7 cellular contexts compared by ENCODE assay signal in the genomic region with DNA sequence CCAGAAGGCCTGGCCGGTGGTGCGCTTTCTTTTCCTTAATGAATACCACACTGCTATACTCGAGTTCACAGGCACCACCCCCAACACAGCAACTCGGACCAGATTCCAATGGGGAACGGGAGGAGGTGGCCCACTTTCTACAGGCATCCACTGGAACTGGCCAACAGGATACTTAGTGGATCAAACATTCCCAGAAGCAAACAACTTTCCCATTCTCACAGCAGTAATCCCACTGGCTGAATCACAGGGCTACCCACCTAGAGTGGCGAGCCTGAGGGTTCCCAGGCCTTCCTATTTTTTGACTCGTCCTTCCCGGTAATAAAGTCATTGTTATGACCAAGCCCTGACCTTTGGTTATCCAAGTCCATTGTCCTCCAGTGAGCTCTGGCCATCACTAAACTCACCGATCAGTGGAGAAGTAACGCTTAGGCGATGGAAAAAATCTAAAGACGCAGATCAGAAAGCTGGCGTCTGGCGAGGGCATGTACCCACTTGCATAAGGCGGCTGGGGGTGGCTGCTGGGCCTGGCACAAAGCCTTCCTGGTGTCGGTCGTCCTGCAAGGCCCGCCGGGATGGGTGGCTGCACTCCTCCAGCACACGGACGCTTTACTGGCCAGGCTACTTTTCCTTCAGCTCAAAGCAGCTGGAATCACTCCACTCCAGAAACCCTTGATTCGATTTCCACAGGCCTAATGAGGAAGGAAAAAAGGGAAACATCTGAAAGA. TPM values are rescaled to one million over a fixed set of nuclear protein-coding genes. Genes with fewer than 3 reads are reported as not detected.
DNase-seq lines count a peak whose midpoint lies in the region; ATAC-seq, FAIRE-seq and TF ChIP-seq lines count a peak whose summit lies in the region.

No MANE protein-coding gene starts in this region.

- no peak for ATAC-seq in stimulated activated memory B cell treated with anti-CD40 and anti-IgM and Interleukin-4, amounts not matched to agents 10 μg/mL and 1 μg/mL and 100 μg/mL, for 72 hours
- ATAC-seq in HG02642 (IDR thresholded peaks at IDR 0.05; ENCODE audit: poor library complexity, unreplicated experiment), result no peak

- H3K4me3 ChIP-seq in HUES64 (ENCODE audit: low read length) (peak overlapping the region; percentile 81), adrenal gland (peak overlapping the region in 2 of 4 donors; percentile 73 to 92), iPS-20b (ENCODE audit: low read length) (peak overlapping the region; percentile 59)

- H3K27me3 Mint-ChIP-seq in stimulated activated memory B cell treated with anti-CD40 and anti-IgM and Interleukin-4, amounts not matched to agents 10 μg/mL and 1 μg/mL and 100 μg/mL, for 72 hours, result no peaks in the 10 kb centered on the region

- 37% methylated on average over 22 of the region's 22 CpGs for WGBS in HUES64
- 62 to 83% (median 72%) methylated on average over 18 to 22 of the region's 22 CpGs for WGBS in adrenal gland, 4 donors

- no peak for TF ChIP-seq POLR2A in adrenal gland (IDR thresholded peaks at IDR 0.05)
- TF ChIP-seq POLR2A in GM12892 (IDR thresholded peaks at IDR 0.05; ENCODE audit: low read depth, low read length), result no peak

- H3K9ac ChIP-seq in HUES64 (ENCODE audit: low read depth, low read length) (peak overlapping the region; percentile 89), iPS-20b (ENCODE audit: low read depth, low read length) (peak overlapping the region; percentile 58; the same call in 1 of the 2 replicates)

- H3K36me3 Mint-ChIP-seq in stimulated activated memory B cell treated with anti-CD40 and anti-IgM and Interleukin-4, amounts not matched to agents 10 μg/mL and 1 μg/mL and 100 μg/mL, for 72 hours, result peaks cover 11% of the 10 kb centered on the region

- no peak for TF ChIP-seq CTCF in adrenal gland (IDR thresholded peaks at IDR 0.05)

- intact Hi-C loops in adrenal gland (cut with DNase I), result no loop called here

- no peak for FAIRE-seq in GM12892 (lab: Jason Lieb, UNC)

- H3K9me3 Mint-ChIP-seq in stimulated activated memory B cell treated with anti-CD40 and anti-IgM and Interleukin-4, amounts not matched to agents 10 μg/mL and 1 μg/mL and 100 μg/mL, for 72 hours, result no peaks in the 10 kb centered on the region

- H3K36me3 ChIP-seq in HUES64 (ENCODE audit: insufficient read depth, low read length) (peaks cover 22% of the 10 kb centered on the region), adrenal gland (replicated peaks in 1 of 2) (peaks cover 0 to 24% of the 10 kb centered on the region in 2 donors), iPS-20b (ENCODE audit: insufficient read depth, low read depth, low read length) (peaks cover 31% of the 10 kb centered on the region; the same call in 1 of the 2 replicates)

- DNase-seq in adrenal gland (peak; percentile 33 to 71 (median 45)), HPDE6-E6E7 (ENCODE audit: extremely low spot score) (no peak), GM12892 (ENCODE audit: insufficient read length) (no peak)

- H3K4me1 Mint-ChIP-seq in stimulated activated memory B cell treated with anti-CD40 and anti-IgM and Interleukin-4, amounts not matched to agents 10 μg/mL and 1 μg/mL and 100 μg/mL, for 72 hours, result peaks cover 5% of the 10 kb centered on the region

- H3K27me3 ChIP-seq in HUES64 (ENCODE audit: insufficient read depth, low read length) (peaks cover 19% of the 10 kb centered on the region), adrenal gland (no peaks in the 10 kb centered on the region), iPS-20b (ENCODE audit: insufficient read depth, low read length) (peaks cover 19% of the 10 kb centered on the region; the same call in 1 of the 2 replicates)

- peak overlapping the region; percentile 69 for H3K27ac Mint-ChIP-seq in stimulated activated memory B cell treated with anti-CD40 and anti-IgM and Interleukin-4, amounts not matched to agents 10 μg/mL and 1 μg/mL and 100 μg/mL, for 72 hours

- H3K9me3 ChIP-seq in HUES64 (ENCODE audit: insufficient read depth, low read depth, low read length) (no peaks in the 10 kb centered on the region), adrenal gland (replicated peaks in 1 of 3) (no peaks in the 10 kb centered on the region), iPS-20b (ENCODE audit: insufficient read depth, low read depth, low read length) (no peaks in the 10 kb centered on the region)

- H3K27ac ChIP-seq in HUES64 (ENCODE audit: low read depth, low read length) (peak overlapping the region; percentile 63; the same call in 1 of the 2 replicates), adrenal gland (peak overlapping the region; percentile 93 to 99 (median 98)), iPS-20b (ENCODE audit: low read length) (no peak overlapping the region)

- H3K4me1 ChIP-seq in HUES64 (ENCODE audit: insufficient read depth, low read length) (peaks cover 67% of the 10 kb centered on the region), adrenal gland (replicated peaks in 1 of 2) (peaks cover 5 to 16% of the 10 kb centered on the region in 2 donors), iPS-20b (ENCODE audit: insufficient read depth, low read length) (peaks cover 60% of the 10 kb centered on the region)

- H3K4me3 Mint-ChIP-seq in stimulated activated memory B cell treated with anti-CD40 and anti-IgM and Interleukin-4, amounts not matched to agents 10 μg/mL and 1 μg/mL and 100 μg/mL, for 72 hours, result peak overlapping the region; percentile 80

RNA-seq across cellular contexts. Expression of a gene that starts 1.2 kb away (rescaled TPM):
- polyA plus RNA-seq in HUES64 (2013, experiment 1 of 2), result 39.4 TPM
- polyA plus RNA-seq in HUES64 (2013, experiment 2 of 2), result 37.8 TPM
- 10 to 100 TPM; 15.9 to 39.1 (median 18.6) TPM for total RNA-seq in adrenal gland
- 10 to 100 TPM; 21.5 to 43.7 (median 22.3) TPM for polyA plus RNA-seq in adrenal gland
- polyA plus RNA-seq in GM12892 (2012; ENCODE audit: missing spikeins), result 5.4 TPM

RNA-seq across cellular contexts. Expression of a gene that starts 39.9 kb away (rescaled TPM):
- 10.5 TPM for polyA plus RNA-seq in HUES64 (2013, experiment 1 of 2)
- 14.9 TPM for polyA plus RNA-seq in HUES64 (2013, experiment 2 of 2)
- total RNA-seq in adrenal gland, result 10 to 100 TPM; 16.8 to 39.6 (median 27.3) TPM
- 10 to 100 TPM in 1 of 3 donors, 1 to 10 TPM in 2; 6.9 to 38.1 (median 9.8) TPM for polyA plus RNA-seq in adrenal gland
- 25.2 TPM for polyA plus RNA-seq in GM12892 (2012; ENCODE audit: missing spikeins)

Comparison
In these comparisons a context has a peak if more than half of its experiments do, and no peak if none do; other contexts are left out.
1. DNase-seq: peak in adrenal gland (7 of 7); none in HPDE6-E6E7 (single experiment) and GM12892 (single experiment).